ENCODE assay signal across 1 cellular context in genomic region chr20:4230185-4230584, GRCh38.
TF ChIP-seq lines count a peak whose summit lies in the region.

No MANE protein-coding gene starts in this region.

TF ChIP-seq in H1, 55 proteins besides CTCF, POLR2A, EP300 and RAD21 (continued from another document):
- TF ChIP-seq USF2 (IDR thresholded peaks at IDR 0.05; ENCODE audit: low read length), result no peak
